In genomic region chr4:19655666-19656065, GRCh38 we compare ENCODE assay signal across 16 cellular contexts.
DNase-seq lines count a peak whose midpoint lies in the region; ATAC-seq and TF ChIP-seq lines count a peak whose summit lies in the region.
"Had no signal": no experiment of that assay in that cellular context is flagged by ENCODE, and none has a peak within 500 bp of the region (broad histone marks: within the 10 kb centered on the region; RNA-seq: fewer than 3 reads in every experiment).

No MANE protein-coding gene starts in this region.

- no peak overlapping the region for H4K91ac ChIP-seq in mesenchymal stem cell (ENCODE audit: low read length)

- no peak overlapping the region for H3K14ac ChIP-seq in mesenchymal stem cell (ENCODE audit: low read length in 2 of 2)

- no peak overlapping the region for H2BK15ac ChIP-seq in mesenchymal stem cell (ENCODE audit: low read depth, poor library complexity, severe bottlenecking)

- H3K9me3 ChIP-seq in OCI-LY3 (ENCODE audit: insufficient read depth, low read length) (no peaks in the 10 kb centered on the region), mesenchymal stem cell (ENCODE audit: control insufficient read depth, low read length) (no peaks in the 10 kb centered on the region), osteoblast (ENCODE audit: low read depth, low read length) (no peaks in the 10 kb centered on the region)
- H3K9me3 ChIP-seq: A549; BLaER1 treated with 17β-estradiol and CSF1 and Interleukin-3, amounts not matched to agents 10 nM and 100 nM; Caco-2 had no signal

- H3K36me3 ChIP-seq in OCI-LY3 (replicated peaks; ENCODE audit: low read depth, low read length) (no peaks in the 10 kb centered on the region), mesenchymal stem cell (ENCODE audit: control insufficient read depth in 1 of 2, insufficient read depth in 2 of 2, low read depth in 1 of 2, low read length in 2 of 2) (no peaks in the 10 kb centered on the region), osteoblast (ENCODE audit: insufficient read depth, low read length) (no peaks in the 10 kb centered on the region)
- H3K36me3 ChIP-seq: BLaER1 treated with 17β-estradiol and CSF1 and Interleukin-3, amounts not matched to agents 10 nM and 100 nM had no signal

- no peak overlapping the region for H3K4me3 ChIP-seq in OCI-LY3 (ENCODE audit: low read length)
- no peak overlapping the region for H3K4me3 ChIP-seq in mesenchymal stem cell (ENCODE audit: insufficient read depth in 1 of 2, low read depth in 1 of 2, low read length in 2 of 2)
- H3K4me3 ChIP-seq in osteoblast (ENCODE audit: insufficient read depth, low read length) = no peak overlapping the region
- H3K4me3 ChIP-seq: A549; BLaER1 treated with 17β-estradiol and CSF1 and Interleukin-3, amounts not matched to agents 10 nM and 100 nM had no signal

- H2BK12ac ChIP-seq in mesenchymal stem cell (ENCODE audit: low read length in 2 of 2) = no peak overlapping the region

- H3K79me1 ChIP-seq in mesenchymal stem cell (replicated peaks; ENCODE audit: low read length, poor library complexity, severe bottlenecking) = no peaks in the 10 kb centered on the region

- H3K4me1 ChIP-seq in OCI-LY3 (ENCODE audit: low read length) (no peaks in the 10 kb centered on the region), mesenchymal stem cell (ENCODE audit: control insufficient read depth, insufficient read depth, low read depth, low read length) (no peaks in the 10 kb centered on the region), osteoblast (ENCODE audit: insufficient read depth, low read length) (no peaks in the 10 kb centered on the region)
- H3K4me1 ChIP-seq: A549, Caco-2 had no signal

- H3K79me2 ChIP-seq in OCI-LY3 (ENCODE audit: low read length) (no peaks in the 10 kb centered on the region), osteoblast (ENCODE audit: insufficient read depth, low read length) (no peaks in the 10 kb centered on the region)

- H3K27me3 ChIP-seq in OCI-LY3 (ENCODE audit: low read depth, low read length) (no peaks in the 10 kb centered on the region), mesenchymal stem cell (ENCODE audit: control insufficient read depth in 1 of 2, insufficient read depth in 1 of 2, low read length in 2 of 2) (no peaks in the 10 kb centered on the region), osteoblast (ENCODE audit: insufficient read depth, low read length) (no peaks in the 10 kb centered on the region)
- H3K27me3 ChIP-seq: BLaER1 treated with 17β-estradiol and CSF1 and Interleukin-3, amounts not matched to agents 10 nM and 100 nM had no signal

- H3K4ac ChIP-seq in mesenchymal stem cell (ENCODE audit: low read depth in 1 of 2, low read length in 2 of 2) = no peak overlapping the region

- WGBS in mesenchymal stem cell = 86% methylated on average over 5 of the region's 5 CpGs

- DNase-seq in mesenchymal stem cell = no peak
- peak; percentile 50 for DNase-seq in osteoblast (ENCODE audit: insufficient read length, low spot score, missing footprints)
- no peak for DNase-seq in activated CD8-positive, alpha-beta memory T cell treated with anti-CD3 and anti-CD28 coated beads, Interleukin-2, amount 50 U/mL, for 4 hours
- DNase-seq: AML-193; Caco-2; Calu3; CD4-positive, alpha-beta T cell; CD8-positive, alpha-beta T cell; DMS79 treated with DMSO at 0.1 percent for 48 hours; GF-D8 had no signal

- no peak for ATAC-seq in HG02981 (IDR thresholded peaks at IDR 0.05; ENCODE audit: unreplicated experiment)
- ATAC-seq: A549; CD8-positive, alpha-beta T cell had no signal

- 0 out of 2 replicates have a peak overlapping the region, but pooled peaks have one; percentile 11 for H2AFZ ChIP-seq in OCI-LY3 (ENCODE audit: low read depth, low read length)
- H2AFZ ChIP-seq in mesenchymal stem cell (ENCODE audit: low read depth, low read length) = peak overlapping the region; percentile 42
- H2AFZ ChIP-seq in osteoblast (ENCODE audit: low read length) = no peak overlapping the region

- TF ChIP-seq CTCF in OCI-LY3 (IDR thresholded peaks at IDR 0.05; ENCODE audit: low read depth, low read length) = no peak
- no peak for TF ChIP-seq CTCF in osteoblast (IDR thresholded peaks at IDR 0.05; ENCODE audit: extremely low read depth, low read depth, low read length)

- H3K23ac ChIP-seq in mesenchymal stem cell (ENCODE audit: low read length in 2 of 2) = no peak overlapping the region

- H3K4me2 ChIP-seq in OCI-LY3 (ENCODE audit: low read length) (no peak overlapping the region), mesenchymal stem cell (ENCODE audit: low read length, poor library complexity, severe bottlenecking) (no peak overlapping the region), osteoblast (ENCODE audit: insufficient read depth, low read length) (no peak overlapping the region)
- H3K4me2 ChIP-seq: A549 had no signal

- no peak overlapping the region for H2BK5ac ChIP-seq in mesenchymal stem cell (ENCODE audit: low read depth, low read length, poor library complexity, severe bottlenecking)

- H2BK120ac ChIP-seq in mesenchymal stem cell (ENCODE audit: low read depth, low read length) = no peak overlapping the region

- no peaks in the 10 kb centered on the region for H4K20me1 ChIP-seq in OCI-LY3 (ENCODE audit: insufficient read depth, low read length)
- H4K20me1 ChIP-seq in osteoblast (ENCODE audit: insufficient read depth, low read length) = no peaks in the 10 kb centered on the region
- H4K20me1 ChIP-seq: BLaER1 treated with 17β-estradiol and CSF1 and Interleukin-3, amounts not matched to agents 10 nM and 100 nM had no signal

- H3K9ac ChIP-seq in OCI-LY3 (ENCODE audit: low read length) = no peak overlapping the region
- no peak overlapping the region for H3K9ac ChIP-seq in mesenchymal stem cell (ENCODE audit: low read length)
- H3K9ac ChIP-seq: BLaER1 treated with 17β-estradiol and CSF1 and Interleukin-3, amounts not matched to agents 10 nM and 100 nM had no signal

- H2AK5ac ChIP-seq in mesenchymal stem cell (ENCODE audit: low read length, severe bottlenecking) = no peak overlapping the region

- H4K8ac ChIP-seq in mesenchymal stem cell (ENCODE audit: low read length) = no peak overlapping the region

- H3K18ac ChIP-seq in mesenchymal stem cell (ENCODE audit: low read depth in 1 of 2, low read length in 2 of 2) = no peak overlapping the region

- H3K27ac ChIP-seq in OCI-LY3 (ENCODE audit: low read length) = no peak overlapping the region
- no peak overlapping the region for H3K27ac ChIP-seq in mesenchymal stem cell (ENCODE audit: low read length, poor library complexity, severe bottlenecking)
- H3K27ac ChIP-seq in osteoblast (ENCODE audit: low read depth, low read length) = no peak overlapping the region
- H3K27ac ChIP-seq: 22Rv1; A549; BLaER1 treated with 17β-estradiol and CSF1 and Interleukin-3, amounts not matched to agents 10 nM and 100 nM; C4-2B had no signal
